ENCODE assay signal across 1 cellular context in genomic region chr19:10720607-10721125, GRCh38.
TF ChIP-seq lines count a peak whose summit lies in the region.

No MANE protein-coding gene starts in this region.

TF ChIP-seq in K562, 482 proteins besides CTCF, POLR2A, EP300 and RAD21:
- no peak for TF ChIP-seq PHF21A (IDR thresholded peaks at IDR 0.05; ENCODE audit: borderline replicate concordance, low read depth)
- TF ChIP-seq CHD4 (IDR thresholded peaks at IDR 0.05; ENCODE audit: insufficient read depth, insufficient replicate concordance, low read depth, low read length, poor library complexity, severe bottlenecking) = peak; percentile 72
- TF ChIP-seq BCOR (IDR thresholded peaks at IDR 0.05) = peak; percentile 67
- TF ChIP-seq HDAC1 (IDR thresholded peaks at IDR 0.05) = 0 out of 4 replicates have a peak, but pooled peaks of 1 of the 2 experiments have one; percentile 31
- TF ChIP-seq KDM1A (IDR thresholded peaks at IDR 0.05) = peak in 1 of 2 experiments; percentile 71; a peak in 3 of 4 replicates
- TF ChIP-seq CBX3 (IDR thresholded peaks at IDR 0.05; ENCODE audit: borderline replicate concordance in 1 of 2, low read length in 2 of 2) = 0 out of 3 replicates have a peak, but pooled peaks of 1 of the 2 experiments have one; percentile 30
- TF ChIP-seq RBM25 (IDR thresholded peaks at IDR 0.05; ENCODE audit: low read depth, low read length, severe bottlenecking) = peak; percentile 92
- no peak for TF ChIP-seq NR2C2 (CRISPR knock-in tag; IDR thresholded peaks at IDR 0.05)
- TF ChIP-seq NR2C2 (tag; IDR thresholded peaks at IDR 0.05) = no peak
- TF ChIP-seq ZKSCAN1 (IDR thresholded peaks at IDR 0.05; ENCODE audit: low read depth, low read length) = peak; percentile 99
- no peak for TF ChIP-seq FOSL1 (tag; conservative IDR thresholded peaks at IDR 0.05)
- TF ChIP-seq RCOR1 (IDR thresholded peaks at IDR 0.05; ENCODE audit: borderline replicate concordance in 1 of 2, low read depth in 2 of 2, low read length in 2 of 2) = 0 out of 4 replicates have a peak, but pooled peaks of 1 of the 2 experiments have one; percentile 7
- TF ChIP-seq KAT2B (IDR thresholded peaks at IDR 0.05; ENCODE audit: low read depth, low read length) = no peak
TF ChIP-seq in K562: peak in this region for 8.
